10 cellular contexts compared by ENCODE assay signal in the genomic region with DNA sequence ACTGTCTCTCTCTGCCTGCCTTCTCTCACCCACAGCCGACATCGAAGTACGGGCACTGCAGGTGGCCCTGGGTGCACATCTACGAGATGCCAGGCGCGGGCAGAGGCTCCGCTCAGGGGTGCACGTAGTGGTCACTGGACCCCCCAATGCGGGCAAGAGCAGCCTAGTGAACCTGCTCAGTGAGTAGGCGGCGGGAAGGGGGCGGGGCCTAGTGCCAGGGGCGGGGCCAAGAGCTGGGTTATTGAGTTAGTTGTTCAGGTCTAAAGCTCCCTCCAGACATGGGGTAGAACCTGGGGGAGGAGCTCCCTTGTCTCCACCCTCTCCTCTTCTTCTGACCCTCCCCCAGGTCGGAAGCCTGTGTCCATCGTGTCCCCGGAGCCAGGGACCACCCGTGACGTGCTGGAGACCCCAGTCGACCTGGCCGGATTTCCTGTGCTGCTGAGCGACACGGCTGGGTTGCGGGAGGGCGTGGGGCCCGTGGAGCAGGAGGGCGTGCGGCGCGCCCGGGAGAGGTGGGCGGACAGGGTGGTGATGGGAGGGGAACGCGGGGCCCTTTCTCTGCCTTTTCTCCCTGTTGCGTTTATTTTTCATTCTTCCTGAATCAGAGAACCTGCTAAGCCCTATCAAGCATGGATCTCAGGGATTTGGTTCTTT. TPM values are rescaled to one million over a fixed set of nuclear protein-coding genes. Genes with fewer than 3 reads are reported as not detected.
DNase-seq lines count a peak whose midpoint lies in the region; ATAC-seq and TF ChIP-seq lines count a peak whose summit lies in the region.
"Had no signal": no experiment of that assay in that cellular context is flagged by ENCODE, and none has a peak within 500 bp of the region (broad histone marks: within the 10 kb centered on the region; RNA-seq: fewer than 3 reads in every experiment).

No MANE protein-coding gene starts in this region.

- TF ChIP-seq CTCF in endothelial cell (IDR thresholded peaks at IDR 0.05; ENCODE audit: unreplicated experiment) = no peak

- no peak overlapping the region for H3K27ac Mint-ChIP-seq in T-helper 1 cell treated with Interleukin-12 subunit alpha and Interleukin-12 subunit beta and Interleukin-4 antibody, amounts not matched to agents 30 μg/mL and 1 μg/mL, for 36 hours
- no peak overlapping the region for H3K27ac Mint-ChIP-seq in activated CD4-positive, alpha-beta T cell treated with anti-CD3 and anti-CD28 coated beads, Interleukin-2, amount 10 ng/mL, durations not matched to agents 24 days and 14 days
- no peak overlapping the region for H3K27ac Mint-ChIP-seq in endothelial cell (ENCODE audit: unreplicated experiment)

- peak overlapping the region; percentile 59 for H3K4me3 Mint-ChIP-seq in T-helper 1 cell treated with Interleukin-12 subunit alpha and Interleukin-12 subunit beta and Interleukin-4 antibody, amounts not matched to agents 30 μg/mL and 1 μg/mL, for 36 hours
- H3K4me3 Mint-ChIP-seq in activated CD4-positive, alpha-beta T cell treated with anti-CD3 and anti-CD28 coated beads, Interleukin-2, amount 10 ng/mL, durations not matched to agents 24 days and 14 days = peak overlapping the region; percentile 68
- peak overlapping the region; percentile 31 for H3K4me3 Mint-ChIP-seq in endothelial cell (ENCODE audit: unreplicated experiment)

- DNase-seq in T-helper 1 cell = no peak
- DNase-seq in activated CD4-positive, alpha-beta T cell treated with anti-CD3 and anti-CD28 coated beads, Interleukin-2, amount 10 ng/mL, durations not matched to agents 24 days and 14 days = peak; percentile 77
- DNase-seq in endothelial cell (ENCODE audit: low spot score) = no peak
- DNase-seq in stimulated activated CD8-positive, alpha-beta memory T cell treated with anti-CD3 and anti-CD28 coated beads, Interleukin-7, amount 100 ng/mL, for 24 hours (ENCODE audit: low read depth) = peak; percentile 35
- DNase-seq in NCI-H446 (lab: John Stamatoyannopoulos, UW) = no peak
- DNase-seq in NCI-H748 (lab: John Stamatoyannopoulos, UW; ENCODE audit: unreplicated experiment) = no peak
- DNase-seq: ACHN, trophoblast cell had no signal

- peaks cover 13% of the 10 kb centered on the region for H3K4me1 Mint-ChIP-seq in T-helper 1 cell treated with Interleukin-12 subunit alpha and Interleukin-12 subunit beta and Interleukin-4 antibody, amounts not matched to agents 30 μg/mL and 1 μg/mL, for 36 hours (ENCODE audit: low read depth)
- peaks cover 19% of the 10 kb centered on the region for H3K4me1 Mint-ChIP-seq in activated CD4-positive, alpha-beta T cell treated with anti-CD3 and anti-CD28 coated beads, Interleukin-2, amount 10 ng/mL, durations not matched to agents 24 days and 14 days
- peaks cover 8% of the 10 kb centered on the region for H3K4me1 Mint-ChIP-seq in endothelial cell (ENCODE audit: unreplicated experiment)

- ATAC-seq in HG03045 (IDR thresholded peaks at IDR 0.05; ENCODE audit: unreplicated experiment) = no peak

- H3K9me3 Mint-ChIP-seq in T-helper 1 cell treated with Interleukin-12 subunit alpha and Interleukin-12 subunit beta and Interleukin-4 antibody, amounts not matched to agents 30 μg/mL and 1 μg/mL, for 36 hours = no peaks in the 10 kb centered on the region
- H3K9me3 Mint-ChIP-seq in activated CD4-positive, alpha-beta T cell treated with anti-CD3 and anti-CD28 coated beads, Interleukin-2, amount 10 ng/mL, durations not matched to agents 24 days and 14 days = no peaks in the 10 kb centered on the region
- no peaks in the 10 kb centered on the region for H3K9me3 Mint-ChIP-seq in endothelial cell (ENCODE audit: unreplicated experiment)

- H3K36me3 Mint-ChIP-seq in T-helper 1 cell treated with Interleukin-12 subunit alpha and Interleukin-12 subunit beta and Interleukin-4 antibody, amounts not matched to agents 30 μg/mL and 1 μg/mL, for 36 hours (ENCODE audit: low read depth) = no peaks in the 10 kb centered on the region
- H3K36me3 Mint-ChIP-seq in activated CD4-positive, alpha-beta T cell treated with anti-CD3 and anti-CD28 coated beads, Interleukin-2, amount 10 ng/mL, durations not matched to agents 24 days and 14 days (ENCODE audit: low read depth) = peaks cover 8% of the 10 kb centered on the region
- H3K36me3 Mint-ChIP-seq in endothelial cell (ENCODE audit: low read depth, unreplicated experiment) = peaks cover 7% of the 10 kb centered on the region

- H3K27me3 Mint-ChIP-seq in T-helper 1 cell treated with Interleukin-12 subunit alpha and Interleukin-12 subunit beta and Interleukin-4 antibody, amounts not matched to agents 30 μg/mL and 1 μg/mL, for 36 hours (ENCODE audit: low read depth) = no peaks in the 10 kb centered on the region
- no peaks in the 10 kb centered on the region for H3K27me3 Mint-ChIP-seq in activated CD4-positive, alpha-beta T cell treated with anti-CD3 and anti-CD28 coated beads, Interleukin-2, amount 10 ng/mL, durations not matched to agents 24 days and 14 days
- H3K27me3 Mint-ChIP-seq in endothelial cell (ENCODE audit: unreplicated experiment) = peaks cover 23% of the 10 kb centered on the region

- intact Hi-C loops in activated CD4-positive, alpha-beta T cell treated with anti-CD3 and anti-CD28 coated beads, Interleukin-2, amount 10 ng/mL, durations not matched to agents 24 days and 14 days (cut with micrococcal nuclease) = no loop called here

RNA-seq across cellular contexts. Expression of a gene that starts 1.9 kb away (rescaled TPM):
- total RNA-seq in activated CD4-positive, alpha-beta T cell treated with anti-CD3 and anti-CD28 coated beads, Interleukin-2, amount 10 ng/mL, durations not matched to agents 24 days and 14 days = 69.9 and 70.3 TPM in 2 replicates
- 27.3 TPM for total RNA-seq in endothelial cell (ENCODE audit: unreplicated experiment)

RNA-seq across cellular contexts. Expression of a gene that starts 4.6 kb away (rescaled TPM):
- total RNA-seq in activated CD4-positive, alpha-beta T cell treated with anti-CD3 and anti-CD28 coated beads, Interleukin-2, amount 10 ng/mL, durations not matched to agents 24 days and 14 days = 6.6 and 7.1 TPM in 2 replicates
- total RNA-seq in endothelial cell (ENCODE audit: unreplicated experiment) = 19.0 TPM

RNA-seq across cellular contexts. Expression of a gene that starts 29.9 kb away (rescaled TPM):
- total RNA-seq in activated CD4-positive, alpha-beta T cell treated with anti-CD3 and anti-CD28 coated beads, Interleukin-2, amount 10 ng/mL, durations not matched to agents 24 days and 14 days = 37.9 and 38.2 TPM in 2 replicates
- total RNA-seq in endothelial cell (ENCODE audit: unreplicated experiment) = 44.7 TPM

RNA-seq across cellular contexts. Expression of a gene that starts 33.5 kb away (rescaled TPM):
- total RNA-seq in activated CD4-positive, alpha-beta T cell treated with anti-CD3 and anti-CD28 coated beads, Interleukin-2, amount 10 ng/mL, durations not matched to agents 24 days and 14 days = 101 and 103 TPM in 2 replicates
- total RNA-seq in endothelial cell (ENCODE audit: unreplicated experiment) = 60.2 TPM

RNA-seq across cellular contexts. Expression of a gene that starts 36.0 kb away (rescaled TPM):
- total RNA-seq in activated CD4-positive, alpha-beta T cell treated with anti-CD3 and anti-CD28 coated beads, Interleukin-2, amount 10 ng/mL, durations not matched to agents 24 days and 14 days = 5.6 and 6.5 TPM in 2 replicates
- total RNA-seq in endothelial cell (ENCODE audit: unreplicated experiment) = 8.9 TPM

Comparison
In these comparisons a context has a peak if more than half of its experiments do, and no peak if none do; other contexts are left out.
1. DNase-seq: peak in activated CD4-positive, alpha-beta T cell treated with anti-CD3 and anti-CD28 coated beads, Interleukin-2, amount 10 ng/mL, durations not matched to agents 24 days and 14 days (single experiment) and stimulated activated CD8-positive, alpha-beta memory T cell treated with anti-CD3 and anti-CD28 coated beads, Interleukin-7, amount 100 ng/mL, for 24 hours (single experiment); none in T-helper 1 cell (0 of 5), endothelial cell (single experiment), NCI-H446 (0 of 2) and NCI-H748 (single experiment).
2. Peak in every context shown above with its lines, with median percentiles within 50 percentile points of each other: H3K4me3 Mint-ChIP-seq.